ENCODE assay signal across 37 cellular contexts in the genomic region with DNA sequence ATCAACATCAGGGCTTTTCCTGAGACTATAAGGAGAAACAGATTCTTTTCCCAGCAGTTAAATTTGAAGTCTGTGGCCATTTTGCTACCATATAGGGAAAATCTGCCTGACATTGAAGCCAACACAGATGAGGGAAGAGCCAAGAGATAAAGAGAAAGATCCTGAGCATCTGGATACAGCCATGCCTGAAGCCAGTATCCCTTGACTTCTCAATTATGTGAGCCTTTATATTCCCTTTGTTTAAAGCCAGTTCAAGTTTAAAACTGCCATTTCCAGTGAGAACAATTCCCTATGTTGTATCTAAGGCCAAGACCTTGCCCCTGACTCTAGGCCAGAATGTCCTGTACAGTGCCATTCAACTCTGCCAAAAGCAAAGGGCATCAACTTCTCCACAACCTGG. TPM values are rescaled to one million over a fixed set of nuclear protein-coding genes. Genes with fewer than 3 reads are reported as not detected.
"Had no signal": no experiment of that assay in that cellular context is flagged by ENCODE, and none has a peak within 500 bp of the region (broad histone marks: within the 10 kb centered on the region; RNA-seq: fewer than 3 reads in every experiment).

No MANE protein-coding gene starts in this region.

- H3K9me3 Mint-ChIP-seq: central memory CD8-positive, alpha-beta T cell had no signal

- H3K4me3 Mint-ChIP-seq: activated naive CD4-positive, alpha-beta T cell treated with anti-CD3 and anti-CD28 coated beads for 36 hours; activated naive CD4-positive, alpha-beta T cell treated with anti-CD3 and anti-CD28 coated beads, Interleukin-2, amount 10 ng/mL, durations not matched to agents 7 days and 5 days; activated naive CD4-positive, alpha-beta T cell treated with anti-CD3 and anti-CD28 coated beads, Interleukin-2, amount 50 U/mL, for 24 hours; activated naive CD8-positive, alpha-beta T cell; activated naive CD8-positive, alpha-beta T cell treated with anti-CD3 and anti-CD28 coated beads for 36 hours; activated naive CD8-positive, alpha-beta T cell treated with anti-CD3 and anti-CD28 coated beads, Interleukin-2, amount 10 ng/mL, durations not matched to agents 7 days and 5 days; activated naive CD8-positive, alpha-beta T cell treated with anti-CD3 and anti-CD28 coated beads, Interleukin-2, amount 50 U/mL, for 24 hours; activated T-cell treated with anti-CD3 and anti-CD28 coated beads, Interleukin-2, amount 50 U/mL, for 24 hours; activated T-cell treated with anti-CD3 and anti-CD28 coated beads, Interleukin-2, amount 50 U/mL, for 4 hours; activated T-cell treated with anti-CD3 and anti-CD28 coated beads, Interleukin-2, amount 50 U/mL, for 72 hours; activated T-helper 1 cell treated with anti-CD3 and anti-CD28 coated beads, Interleukin-12 subunit alpha, Interleukin-12 subunit beta, Interleukin-2, Interleukin-4 antibody, amounts not matched to agents 30 ng/mL and 10 ng/mL and 1 ng/mL, durations not matched to agents 14 hours and 24 hours and 36 hours; activated T-helper 17 cell treated with anti-CD3 and anti-CD28 coated beads, Interleukin-2, amount 50 U/mL, for 72 hours; central memory CD8-positive, alpha-beta T cell had no signal

- H3K4me1 ChIP-seq: breast epithelium had no signal

- FAIRE-seq: astrocyte, bronchial epithelial cell had no signal

- H3K4me3 ChIP-seq: adrenal gland, ascending aorta, body of pancreas, breast epithelium, cardiac muscle cell had no signal

- H3K27me3 Mint-ChIP-seq: activated naive CD4-positive, alpha-beta T cell treated with anti-CD3 and anti-CD28 coated beads, Interleukin-2, amount 50 U/mL, for 24 hours; activated naive CD8-positive, alpha-beta T cell; activated naive CD8-positive, alpha-beta T cell treated with anti-CD3 and anti-CD28 coated beads for 36 hours; activated naive CD8-positive, alpha-beta T cell treated with anti-CD3 and anti-CD28 coated beads, Interleukin-2, amount 50 U/mL, for 24 hours; central memory CD8-positive, alpha-beta T cell had no signal

- H3K36me3 Mint-ChIP-seq: activated naive CD4-positive, alpha-beta T cell treated with anti-CD3 and anti-CD28 coated beads, Interleukin-2, amount 10 ng/mL, durations not matched to agents 7 days and 5 days had no signal

- ATAC-seq: activated naive CD4-positive, alpha-beta T cell treated with anti-CD3 and anti-CD28 coated beads, Interleukin-2, amount 50 U/mL, for 72 hours; activated naive CD8-positive, alpha-beta T cell treated with anti-CD3 and anti-CD28 coated beads, Interleukin-2, amount 50 U/mL, for 24 hours; activated T-cell treated with anti-CD3 and anti-CD28 coated beads, Interleukin-2, amount 50 U/mL, for 4 hours; activated T-cell treated with anti-CD3 and anti-CD28 coated beads, Interleukin-2, amount 50 U/mL, for 72 hours; activated T-helper 17 cell treated with anti-CD3 and anti-CD28 coated beads, Interleukin-2, amount 50 U/mL, for 72 hours; body of pancreas had no signal

- H3K27me3 ChIP-seq: adrenal gland, ascending aorta, body of pancreas, brain microvascular endothelial cell, breast epithelium, cardiac muscle cell had no signal

- H3K9me3 ChIP-seq: adrenal gland, body of pancreas had no signal

- H3K27ac Mint-ChIP-seq: activated naive CD4-positive, alpha-beta T cell treated with anti-CD3 and anti-CD28 coated beads for 36 hours; activated naive CD4-positive, alpha-beta T cell treated with anti-CD3 and anti-CD28 coated beads, Interleukin-2, amount 10 ng/mL, durations not matched to agents 7 days and 5 days; activated naive CD4-positive, alpha-beta T cell treated with anti-CD3 and anti-CD28 coated beads, Interleukin-2, amount 50 U/mL, for 24 hours; activated naive CD4-positive, alpha-beta T cell treated with anti-CD3 and anti-CD28 coated beads, Interleukin-2, amount 50 U/mL, for 72 hours; activated naive CD8-positive, alpha-beta T cell; activated naive CD8-positive, alpha-beta T cell treated with anti-CD3 and anti-CD28 coated beads for 36 hours; activated naive CD8-positive, alpha-beta T cell treated with anti-CD3 and anti-CD28 coated beads, Interleukin-2, amount 10 ng/mL, durations not matched to agents 7 days and 5 days; activated naive CD8-positive, alpha-beta T cell treated with anti-CD3 and anti-CD28 coated beads, Interleukin-2, amount 50 U/mL, for 24 hours; activated T-cell treated with anti-CD3 and anti-CD28 coated beads, Interleukin-2, amount 50 U/mL, for 24 hours; activated T-cell treated with anti-CD3 and anti-CD28 coated beads, Interleukin-2, amount 50 U/mL, for 72 hours; activated T-helper 1 cell treated with anti-CD3 and anti-CD28 coated beads, Interleukin-12 subunit alpha, Interleukin-12 subunit beta, Interleukin-2, Interleukin-4 antibody, amounts not matched to agents 30 ng/mL and 10 ng/mL and 1 ng/mL, durations not matched to agents 14 hours and 24 hours and 36 hours; activated T-helper 17 cell treated with anti-CD3 and anti-CD28 coated beads, Interleukin-2, amount 50 U/mL, for 72 hours; activated T-helper 2 cell treated with anti-CD3 and anti-CD28 coated beads, Interferon-gamma antibody, Interleukin-2, Interleukin-4, amounts not matched to agents 10 μg/mL and 5 μg/mL and 100 μg/mL, durations not matched to agents 14 hours and 24 hours and 36 hours had no signal

- H3K27ac ChIP-seq: adrenal gland, ascending aorta, body of pancreas, brain microvascular endothelial cell, breast epithelium, cardiac muscle cell had no signal

- DNase-seq: activated effector memory CD4-positive, alpha-beta T cell treated with Interleukin-2 at 50 U/mL for 16 hours; activated gamma-delta T cell; activated gamma-delta T cell treated with Interleukin-2 at 50 U/mL for 16 hours; activated naive CD4-positive, alpha-beta T cell; activated naive CD4-positive, alpha-beta T cell treated with anti-CD3 and anti-CD28 coated beads for 36 hours; activated naive CD4-positive, alpha-beta T cell treated with anti-CD3 and anti-CD28 coated beads, Interleukin-2, amount 10 ng/mL, durations not matched to agents 7 days and 5 days; activated naive CD4-positive, alpha-beta T cell treated with anti-CD3 and anti-CD28 coated beads, Interleukin-2, amount 50 U/mL, for 16 hours; activated naive CD4-positive, alpha-beta T cell treated with Interleukin-2 at 50 U/mL for 16 hours; activated naive CD8-positive, alpha-beta T cell treated with anti-CD3 and anti-CD28 coated beads for 36 hours; activated naive CD8-positive, alpha-beta T cell treated with anti-CD3 and anti-CD28 coated beads, Interleukin-2, amount 10 ng/mL, durations not matched to agents 7 days and 5 days; activated naive CD8-positive, alpha-beta T cell treated with anti-CD3 and anti-CD28 coated beads, Interleukin-2, amount 50 U/mL, for 24 hours; activated T-cell treated with anti-CD3 and anti-CD28 coated beads, Interleukin-2, amount 50 U/mL, for 1 hour; activated T-cell treated with anti-CD3 and anti-CD28 coated beads, Interleukin-2, amount 50 U/mL, for 24 hours; activated T-cell treated with anti-CD3 and anti-CD28 coated beads, Interleukin-2, amount 50 U/mL, for 4 hours; activated T-cell treated with anti-CD3 and anti-CD28 coated beads, Interleukin-2, amount 50 U/mL, for 48 hours; activated T-cell treated with anti-CD3 and anti-CD28 coated beads, Interleukin-2, amount 50 U/mL, for 72 hours; adrenal gland; amniotic stem cell; amygdala; anterior cingulate cortex; body of pancreas; brain microvascular endothelial cell; caudate nucleus; central memory CD4-positive, alpha-beta T cell; cerebellar nuclear complex had no signal

- H3K36me3 ChIP-seq: adrenal gland, ascending aorta, brain microvascular endothelial cell, breast epithelium, cardiac muscle cell had no signal

RNA-seq across cellular contexts. Expression of a gene that starts 37.5 kb away (rescaled TPM):
- total RNA-seq: ascending aorta had no signal
